In the genomic region with DNA sequence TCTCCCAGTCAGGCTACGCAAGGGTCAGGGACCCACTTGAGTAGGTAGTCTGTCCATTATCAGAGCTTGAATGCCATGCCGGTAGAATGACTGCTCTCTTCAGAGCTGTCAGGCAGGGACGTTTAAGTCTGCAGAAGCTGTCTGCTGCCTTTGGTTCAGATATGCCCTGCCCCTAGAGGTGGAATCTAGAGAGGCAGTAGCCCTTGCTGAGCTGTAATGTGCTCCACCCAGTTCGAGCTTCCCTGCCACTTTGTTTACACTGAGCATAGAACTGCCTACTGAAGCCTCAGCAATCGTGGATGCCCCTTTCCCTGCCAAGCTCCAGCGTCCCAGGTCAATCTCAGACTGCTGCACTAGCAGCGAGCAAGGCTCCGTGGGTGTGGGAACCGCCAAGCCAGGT, we compare ENCODE assay signal across 16 cellular contexts.
"Had no signal": no experiment of that assay in that cellular context is flagged by ENCODE, and none has a peak within 500 bp of the region (broad histone marks: within the 10 kb centered on the region; RNA-seq: fewer than 3 reads in every experiment).

No MANE protein-coding gene starts in this region.

- H3K27me3 ChIP-seq: breast epithelium, dorsolateral prefrontal cortex, esophagus squamous epithelium, left lung had no signal

- H3K9me3 Mint-ChIP-seq: activated CD4-positive, alpha-beta memory T cell treated with anti-CD3 and anti-CD28 coated beads for 36 hours; activated T-cell treated with anti-CD3 and anti-CD28 coated beads, Interleukin-2, amount 50 U/mL, for 4 hours; nephron; T-helper 2 cell treated with Interferon-gamma antibody and Interleukin-4, amounts not matched to agents 5 μg/mL and 100 μg/mL, for 36 hours had no signal

- H3K27me3 Mint-ChIP-seq: activated CD4-positive, alpha-beta memory T cell treated with anti-CD3 and anti-CD28 coated beads for 36 hours; activated naive CD8-positive, alpha-beta T cell treated with anti-CD3 and anti-CD28 coated beads for 36 hours had no signal

- H3K4me1 ChIP-seq: breast epithelium, esophagus squamous epithelium, left lung had no signal

- H3K9me3 ChIP-seq: esophagus squamous epithelium, left lung had no signal

- H3K36me3 Mint-ChIP-seq: activated CD4-positive, alpha-beta memory T cell treated with anti-CD3 and anti-CD28 coated beads for 36 hours had no signal

- H3K4me3 Mint-ChIP-seq: activated CD4-positive, alpha-beta memory T cell treated with anti-CD3 and anti-CD28 coated beads for 36 hours; activated naive CD8-positive, alpha-beta T cell treated with anti-CD3 and anti-CD28 coated beads for 36 hours; activated T-cell treated with anti-CD3 and anti-CD28 coated beads, Interleukin-2, amount 50 U/mL, for 4 hours; memory B cell; nephron; T-helper 2 cell treated with Interferon-gamma antibody and Interleukin-4, amounts not matched to agents 5 μg/mL and 100 μg/mL, for 36 hours had no signal

- H3K4me3 ChIP-seq: breast epithelium, dorsolateral prefrontal cortex, esophagus squamous epithelium, left lung had no signal

- ATAC-seq: activated T-cell treated with anti-CD3 and anti-CD28 coated beads, Interleukin-2, amount 50 U/mL, for 4 hours; left lung had no signal

- H3K27ac Mint-ChIP-seq: activated CD4-positive, alpha-beta memory T cell treated with anti-CD3 and anti-CD28 coated beads for 36 hours; activated naive CD8-positive, alpha-beta T cell treated with anti-CD3 and anti-CD28 coated beads for 36 hours; memory B cell; nephron; T-helper 2 cell treated with Interferon-gamma antibody and Interleukin-4, amounts not matched to agents 5 μg/mL and 100 μg/mL, for 36 hours had no signal

- DNase-seq: activated CD4-positive, alpha-beta memory T cell treated with anti-CD3 and anti-CD28 coated beads for 36 hours; activated effector memory CD4-positive, alpha-beta T cell treated with anti-CD3 and anti-CD28 coated beads, Interleukin-2, amount 50 U/mL, for 16 hours; activated naive CD8-positive, alpha-beta T cell treated with anti-CD3 and anti-CD28 coated beads for 36 hours; activated T-cell treated with anti-CD3 and anti-CD28 coated beads, Interleukin-2, amount 50 U/mL, for 4 hours; aorta; dorsolateral prefrontal cortex; esophagus squamous epithelium; foreskin fibroblast; stimulated activated CD4-positive, alpha-beta T cell treated with anti-CD3 and anti-CD28 coated beads, Interleukin-12 subunit alpha, Interleukin-12 subunit beta, amount 100 ng/mL, for 4 hours; stimulated activated CD4-positive, alpha-beta T cell treated with anti-CD3 and anti-CD28 coated beads, Interleukin-2, amount 100 ng/mL, for 48 hours; stimulated activated naive CD4-positive, alpha-beta T cell treated with Interleukin-2 at 50 U/mL for 16 hours had no signal

- H3K4me1 Mint-ChIP-seq: activated naive CD8-positive, alpha-beta T cell treated with anti-CD3 and anti-CD28 coated beads for 36 hours had no signal

- H3K36me3 ChIP-seq: breast epithelium, esophagus squamous epithelium, left lung had no signal
